8 cellular contexts compared by ENCODE assay signal in genomic region chr5:139293504-139294371, GRCh38. TPM values are rescaled to one million over a fixed set of nuclear protein-coding genes. Genes with fewer than 3 reads are reported as not detected.
A peak's percentile ranks its signal among the peaks of the same experiment; 100 is the strongest.
DNase-seq lines count a peak whose midpoint lies in the region; ATAC-seq, FAIRE-seq and TF ChIP-seq lines count a peak whose summit lies in the region.

MATR3 (plus strand) TSS chr5:139293740; CDS start chr5:139307416, 13,676 bp downstream.

- no peak for FAIRE-seq in pancreas (lab: Jason Lieb, UNC)

- peak within 1 kb of the TSS; percentile 98 to 100 (median 99) for H3K27ac ChIP-seq in pancreas
- H3K27ac ChIP-seq in tibial artery, result peak within 1 kb of the TSS; percentile 98 to 100

- H3K36me3 ChIP-seq in pancreas (no peaks in the 10 kb centered on the region), tibial artery (no peaks in the 10 kb centered on the region)

- ATAC-seq in HG02678 (IDR thresholded peaks at IDR 0.05; ENCODE audit: unreplicated experiment) (peak; percentile 80), Right ventricle myocardium inferior (peak; percentile 96), pancreas (peak; percentile 91 to 96 (median 94))

- WGBS in pancreas, 2 donors, result 0 to 1% methylated on average over 53 to 88 of the region's 88 CpGs

- H3K4me1 ChIP-seq in pancreas (peaks cover 16 to 33% (median 25%) of the 10 kb centered on the region in 3 donors), tibial artery (peaks cover 0 to 43% (median 29%) of the 10 kb centered on the region in 4 donors)

- H3K27me3 ChIP-seq in pancreas (no peaks in the 10 kb centered on the region), tibial artery (no peaks in the 10 kb centered on the region)

- H3K9me3 ChIP-seq in pancreas, result no peaks in the 10 kb centered on the region
- no peaks in the 10 kb centered on the region for H3K9me3 ChIP-seq in tibial artery

- TF ChIP-seq CTCF in GM10266 (IDR thresholded peaks at IDR 0.05; ENCODE audit: control insufficient read depth, insufficient read depth, low read depth, missing control alignments) (no peak), pancreas (IDR thresholded peaks at IDR 0.05) (no peak), tibial artery (IDR thresholded peaks at IDR 0.05) (no peak)

- DNase-seq in GM10266 (ENCODE audit: extremely low spot score), result peak; percentile 89
- DNase-seq in NCI-H1417 (lab: John Stamatoyannopoulos, UW), result peak; percentile 89 to 95 (median 95)
- DNase-seq in SW 1271 (lab: John Stamatoyannopoulos, UW), result peak; percentile 93 to 97
- DNase-seq in activated naive CD8-positive, alpha-beta T cell treated with anti-CD3 and anti-CD28 coated beads, Interleukin-2, amount 50 U/mL, for 16 hours (ENCODE audit: low read depth, low spot score), result peak; percentile 83
- DNase-seq in Right ventricle myocardium inferior (ENCODE audit: missing footprints), result peak; percentile 97
- peak; percentile 96 to 98 (median 96) for DNase-seq in pancreas
- peak; percentile 94 to 98 for DNase-seq in tibial artery

- intact Hi-C loops in Right ventricle myocardium inferior (cut with DNase I), result loop anchor here (1.0 to 5.0 kb wide), 3 partner anchors 20 to 94 kb away; partner anchors contain the start of genes MZB1 and PAIP2
- intact Hi-C loops in pancreas (cut with DNase I), result no loop called here
- intact Hi-C loops in tibial artery (cut with DNase I; ENCODE audit: low total_unique reads), result loop anchor here (5.0 kb wide), 1 partner anchor 49 kb away; the partner anchor contains the start of gene PAIP2

- H3K4me3 ChIP-seq in pancreas (peak within 1 kb of the TSS; percentile 65 to 93 (median 80)), tibial artery (peak within 1 kb of the TSS; percentile 76 to 97)

RNA-seq across cellular contexts. Expression of gene MATR3, which starts in this region (rescaled TPM):
- total RNA-seq in Right ventricle myocardium inferior (120 TPM), pancreas (100 to 1,000 TPM in 1 of 6 donors, 10 to 100 TPM in 5; 52.5 to 101 (median 77.6) TPM)
- polyA plus RNA-seq in pancreas, result 100 to 1,000 TPM in 1 of 2 donors, 10 to 100 TPM in 1; 47.0 to 104 TPM

Comparison
In these comparisons a context has a peak if more than half of its experiments do, and no peak if none do; other contexts are left out.
1. Peak in every context shown above with its lines: DNase-seq, ATAC-seq, H3K4me3 ChIP-seq and H3K27ac ChIP-seq.
2. intact Hi-C loops: an anchor here in Right ventricle myocardium inferior (1.0 to 5.0 kb wide) and tibial artery (5.0 kb wide); none called in pancreas.